Comparison of ENCODE assay signal across 15 cellular contexts in the genomic region with DNA sequence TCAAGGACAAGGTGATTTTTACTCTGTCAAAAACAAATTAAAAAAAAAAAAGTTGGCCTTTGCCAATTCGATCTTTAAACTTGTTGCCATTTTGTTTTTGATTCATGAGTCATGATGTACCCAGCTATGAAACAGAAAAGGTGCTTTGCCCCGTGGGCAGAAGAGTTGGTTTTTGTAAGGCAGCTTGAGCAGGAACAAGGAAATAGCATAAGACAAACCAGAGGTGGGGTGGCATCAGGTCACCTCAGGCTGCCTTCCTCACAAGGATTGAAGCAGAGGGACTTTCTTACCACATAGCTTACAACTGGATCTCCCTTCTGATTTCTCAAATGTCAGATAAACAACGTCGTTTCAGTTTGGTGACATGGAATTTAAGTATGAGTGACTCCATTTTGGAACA.
DNase-seq lines count a peak whose midpoint lies in the region; ATAC-seq and TF ChIP-seq lines count a peak whose summit lies in the region.
"Had no signal": no experiment of that assay in that cellular context is flagged by ENCODE, and none has a peak within 500 bp of the region (broad histone marks: within the 10 kb centered on the region; RNA-seq: fewer than 3 reads in every experiment).

No MANE protein-coding gene starts in this region.

- no peaks in the 10 kb centered on the region for H3K27me3 Mint-ChIP-seq in CD4-positive, CD25-positive, alpha-beta regulatory T cell
- H3K27me3 Mint-ChIP-seq in activated naive CD4-positive, alpha-beta T cell treated with anti-CD3 and anti-CD28 coated beads, Interleukin-2, amount 50 U/mL, for 24 hours: no peaks in the 10 kb centered on the region

- intact Hi-C loops in left ventricle myocardium inferior (cut with micrococcal nuclease): no loop called here

- no peak overlapping the region for H3K4me2 ChIP-seq in Loucy (ENCODE audit: low read depth, low read length, poor library complexity, severe bottlenecking)

- H3F3A ChIP-seq in Loucy (ENCODE audit: low read depth): no peaks in the 10 kb centered on the region

- H3K27ac Mint-ChIP-seq in CD4-positive, CD25-positive, alpha-beta regulatory T cell: peak overlapping the region; percentile 69 to 83 (median 76)
- peak overlapping the region; percentile 93 for H3K27ac Mint-ChIP-seq in activated naive CD4-positive, alpha-beta T cell treated with anti-CD3 and anti-CD28 coated beads, Interleukin-2, amount 50 U/mL, for 24 hours
- H3K27ac Mint-ChIP-seq: B cell had no signal

- no peaks in the 10 kb centered on the region for H3K27me3 ChIP-seq in CD4-positive, CD25-positive, alpha-beta regulatory T cell (ENCODE audit: control insufficient read depth, insufficient read depth, low read length)
- H3K27me3 ChIP-seq in Loucy (ENCODE audit: insufficient read depth, low read length, poor library complexity, severe bottlenecking) (no peaks in the 10 kb centered on the region), left ventricle myocardium inferior (ENCODE audit: low read depth) (peaks cover 43% of the 10 kb centered on the region)

- H3K9ac ChIP-seq in Loucy (ENCODE audit: low read depth, low read length, poor library complexity, severe bottlenecking): no peak overlapping the region
- H3K9ac ChIP-seq: parathyroid adenoma had no signal

- DNase-seq in CD4-positive, CD25-positive, alpha-beta regulatory T cell: peak in 2 of 3 donors; percentile 11 to 60
- peak; percentile 32 for DNase-seq in kidney tubule cell (ENCODE audit: low spot score)
- DNase-seq in NCI-H2029 (lab: John Stamatoyannopoulos, UW): no peak
- DNase-seq in left ventricle myocardium inferior: no peak
- no peak for DNase-seq in NCI-H748 (lab: John Stamatoyannopoulos, UW; ENCODE audit: unreplicated experiment)
- DNase-seq: effector CD4-positive, alpha-beta T cell; foreskin melanocyte; KBM-7; NCI-H1694; NCI-H526 had no signal

- peak in 1 of 2 donors; percentile 40 for ATAC-seq in CD4-positive, CD25-positive, alpha-beta regulatory T cell (ENCODE audit: low read depth in 2 of 2)
- ATAC-seq in GM21717 (IDR thresholded peaks at IDR 0.05; ENCODE audit: unreplicated experiment): no peak

- H3K4me1 Mint-ChIP-seq in CD4-positive, CD25-positive, alpha-beta regulatory T cell: peaks cover 36 to 72% (median 48%) of the 10 kb centered on the region in 4 donors
- peaks cover 82% of the 10 kb centered on the region for H3K4me1 Mint-ChIP-seq in activated naive CD4-positive, alpha-beta T cell treated with anti-CD3 and anti-CD28 coated beads, Interleukin-2, amount 50 U/mL, for 24 hours

- no peaks in the 10 kb centered on the region for H3K9me3 ChIP-seq in CD4-positive, CD25-positive, alpha-beta regulatory T cell (ENCODE audit: control insufficient read depth in 2 of 2, low read length in 2 of 2)
- no peaks in the 10 kb centered on the region for H3K9me3 ChIP-seq in Loucy (ENCODE audit: insufficient read depth, low read depth, low read length)
- H3K9me3 ChIP-seq in left ventricle myocardium inferior (replicated peaks): no peaks in the 10 kb centered on the region

- H3K4me3 ChIP-seq in CD4-positive, CD25-positive, alpha-beta regulatory T cell (ENCODE audit: low read depth, low read length): peak overlapping the region; percentile 26
- H3K4me3 ChIP-seq in Loucy (ENCODE audit: low read length, poor library complexity, severe bottlenecking) (no peak overlapping the region), left ventricle myocardium inferior (no peak overlapping the region)

- TF ChIP-seq CTCF in Loucy (conservative IDR thresholded peaks at IDR 0.05; ENCODE audit: low read length) (no peak), left ventricle myocardium inferior (IDR thresholded peaks at IDR 0.05; ENCODE audit: borderline replicate concordance) (no peak)

- peak overlapping the region in 2 of 4 donors; percentile 39 to 65 for H3K4me3 Mint-ChIP-seq in CD4-positive, CD25-positive, alpha-beta regulatory T cell
- peak overlapping the region; percentile 71 for H3K4me3 Mint-ChIP-seq in activated naive CD4-positive, alpha-beta T cell treated with anti-CD3 and anti-CD28 coated beads, Interleukin-2, amount 50 U/mL, for 24 hours
- H3K4me3 Mint-ChIP-seq: B cell had no signal

- no peaks in the 10 kb centered on the region for H3K36me3 ChIP-seq in CD4-positive, CD25-positive, alpha-beta regulatory T cell (ENCODE audit: control insufficient read depth, insufficient read depth, low read length)
- no peaks in the 10 kb centered on the region for H3K36me3 ChIP-seq in Loucy (ENCODE audit: insufficient read depth, low read length)
- no peaks in the 10 kb centered on the region for H3K36me3 ChIP-seq in left ventricle myocardium inferior

- no peaks in the 10 kb centered on the region for H3K9me2 ChIP-seq in Loucy (replicated peaks; ENCODE audit: low read depth, low read length)

- H3K36me3 Mint-ChIP-seq in CD4-positive, CD25-positive, alpha-beta regulatory T cell: no peaks in the 10 kb centered on the region
- peaks cover 2% of the 10 kb centered on the region for H3K36me3 Mint-ChIP-seq in activated naive CD4-positive, alpha-beta T cell treated with anti-CD3 and anti-CD28 coated beads, Interleukin-2, amount 50 U/mL, for 24 hours

- peak overlapping the region; percentile 79 for H2AFZ ChIP-seq in Loucy (ENCODE audit: low read length)
- H2AFZ ChIP-seq: parathyroid adenoma had no signal

- no peaks in the 10 kb centered on the region for H4K20me1 ChIP-seq in Loucy (ENCODE audit: insufficient read depth, low read length, poor library complexity, severe bottlenecking)

- H3K4me1 ChIP-seq in CD4-positive, CD25-positive, alpha-beta regulatory T cell (ENCODE audit: control insufficient read depth, insufficient read depth, low read length, poor library complexity, severe bottlenecking): peaks cover 46% of the 10 kb centered on the region
- H3K4me1 ChIP-seq in Loucy (ENCODE audit: insufficient read depth, low read length, poor library complexity, severe bottlenecking) (peaks cover 46% of the 10 kb centered on the region), left ventricle myocardium inferior (no peaks in the 10 kb centered on the region)
- H3K4me1 ChIP-seq: parathyroid adenoma had no signal

- H3K79me2 ChIP-seq in Loucy (ENCODE audit: insufficient read depth, low read length): no peaks in the 10 kb centered on the region
- H3K79me2 ChIP-seq: parathyroid adenoma had no signal

- H3K27ac ChIP-seq in CD4-positive, CD25-positive, alpha-beta regulatory T cell (ENCODE audit: insufficient read depth, low read length, poor library complexity, severe bottlenecking): no peak overlapping the region
- H3K27ac ChIP-seq in left ventricle myocardium inferior (replicated peaks): no peak overlapping the region
- H3K27ac ChIP-seq: parathyroid adenoma had no signal

- no peaks in the 10 kb centered on the region for H3K9me3 Mint-ChIP-seq in CD4-positive, CD25-positive, alpha-beta regulatory T cell
- H3K9me3 Mint-ChIP-seq in activated naive CD4-positive, alpha-beta T cell treated with anti-CD3 and anti-CD28 coated beads, Interleukin-2, amount 50 U/mL, for 24 hours: peaks cover 4% of the 10 kb centered on the region

Comparison
In these comparisons a context has a peak if more than half of its experiments do, and no peak if none do; other contexts are left out.
1. DNase-seq: peak in CD4-positive, CD25-positive, alpha-beta regulatory T cell (2 of 3) and kidney tubule cell (single experiment); none in NCI-H2029 (single experiment), left ventricle myocardium inferior (single experiment) and NCI-H748 (single experiment).